In genomic region chr5:158267228-158267627, GRCh38 we compare ENCODE assay signal across 8 cellular contexts.
"Had no signal": no experiment of that assay in that cellular context is flagged by ENCODE, and none has a peak within 500 bp of the region (broad histone marks: within the 10 kb centered on the region; RNA-seq: fewer than 3 reads in every experiment).

No MANE protein-coding gene starts in this region.

- H3K4me3 ChIP-seq: GM23338, HAP-1 had no signal

- DNase-seq: GOT3, H7, H9, HCEC 1CT, HFFc6 had no signal

- H3K36me3 ChIP-seq: HAP-1 had no signal

- H3K4me2 ChIP-seq: GM23338 had no signal

- ATAC-seq: GM23338, HCT116 had no signal

- H2AFZ ChIP-seq: GM23338 had no signal

- H3K9me3 ChIP-seq: HAP-1 had no signal

- H3K4me1 ChIP-seq: HAP-1 had no signal
